In the genomic region with DNA sequence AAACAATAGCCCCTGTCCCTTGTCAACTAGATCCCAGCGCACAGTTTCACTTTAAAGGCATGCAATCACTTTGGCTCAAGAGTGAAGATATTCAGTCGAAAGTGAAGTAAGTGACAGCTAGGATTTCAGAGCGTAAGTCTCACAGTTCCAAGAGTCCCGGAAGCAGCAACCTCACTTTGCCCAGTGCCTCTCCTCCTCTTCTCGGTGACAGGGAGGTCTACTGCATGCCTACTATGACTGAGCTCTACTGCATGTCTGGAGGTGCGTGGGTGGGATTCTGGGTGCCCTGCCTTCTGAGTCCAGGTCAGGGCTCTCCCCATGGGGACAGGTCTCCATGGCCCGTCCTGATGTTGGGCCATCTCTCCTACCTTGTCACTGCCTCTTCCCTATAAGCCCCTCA, we compare ENCODE assay signal across 14 cellular contexts. TPM values are rescaled to one million over a fixed set of nuclear protein-coding genes. Genes with fewer than 3 reads are reported as not detected.
DNase-seq lines count a peak whose midpoint lies in the region; ATAC-seq and TF ChIP-seq lines count a peak whose summit lies in the region.
"Had no signal": no experiment of that assay in that cellular context is flagged by ENCODE, and none has a peak within 500 bp of the region (broad histone marks: within the 10 kb centered on the region; RNA-seq: fewer than 3 reads in every experiment).

No MANE protein-coding gene starts in this region.

- 35 to 57% (median 44%) methylated on average over 7 of the region's 7 CpGs for WGBS in psoas muscle, 3 donors

- CTCF ChIA-PET in CD4-positive, alpha-beta memory T cell (lab: Charles Lee; ENCODE audit: partially characterized antibody) = interaction anchor here (1.0 to 3.9 kb wide), 13 partner anchors 9 to 117 kb away, joined by 3 to 21 read pairs (median 5); a partner anchor contains a TSS

- H3K36me3 Mint-ChIP-seq in CD4-positive, alpha-beta memory T cell = peaks cover 4 to 33% of the 10 kb centered on the region in 2 donors
- H3K36me3 Mint-ChIP-seq in T-helper 2 cell treated with Interferon-gamma antibody and Interleukin-4, amounts not matched to agents 5 μg/mL and 100 μg/mL, for 36 hours (ENCODE audit: low read depth) = peaks cover 39% of the 10 kb centered on the region
- H3K36me3 Mint-ChIP-seq in activated naive CD4-positive, alpha-beta T cell treated with anti-CD3 and anti-CD28 coated beads, Interleukin-2, amount 50 U/mL, for 24 hours = peaks cover 9% of the 10 kb centered on the region
- H3K36me3 Mint-ChIP-seq: brain had no signal

- in situ Hi-C loops in GM13977 (cut with MboI; ENCODE audit: low pct_unique_long_range_greater_than_20kb, low sequenced_read_pairs, unreplicated experiment) = no loop called here

- no peaks in the 10 kb centered on the region for H3K9me3 Mint-ChIP-seq in CD4-positive, alpha-beta memory T cell
- no peaks in the 10 kb centered on the region for H3K9me3 Mint-ChIP-seq in T-helper 2 cell treated with Interferon-gamma antibody and Interleukin-4, amounts not matched to agents 5 μg/mL and 100 μg/mL, for 36 hours
- H3K9me3 Mint-ChIP-seq in activated naive CD4-positive, alpha-beta T cell treated with anti-CD3 and anti-CD28 coated beads, Interleukin-2, amount 50 U/mL, for 24 hours = no peaks in the 10 kb centered on the region
- H3K9me3 Mint-ChIP-seq: brain had no signal

- intact Hi-C loops in CD4-positive, alpha-beta memory T cell (cut with micrococcal nuclease) = loop anchor here (1.0 to 2.0 kb wide), 3 partner anchors 8 to 46 kb away; no protein-coding TSS in a partner anchor
- intact Hi-C loops in psoas muscle (cut with DNase I) = loop anchor here in 1 of 2 donors (5.0 kb wide), 1 partner anchor 36 kb away; no protein-coding TSS in a partner anchor

- H3K36me3 ChIP-seq in CD4-positive, alpha-beta memory T cell (ENCODE audit: insufficient read depth, low read length) = peaks cover 11% of the 10 kb centered on the region
- no peaks in the 10 kb centered on the region for H3K36me3 ChIP-seq in psoas muscle (ENCODE audit: insufficient read depth in 1 of 2, low read depth in 1 of 2)

- peaks cover 79 to 94% (median 88%) of the 10 kb centered on the region in 4 donors for H3K4me1 Mint-ChIP-seq in CD4-positive, alpha-beta memory T cell
- H3K4me1 Mint-ChIP-seq in T-helper 2 cell treated with Interferon-gamma antibody and Interleukin-4, amounts not matched to agents 5 μg/mL and 100 μg/mL, for 36 hours (ENCODE audit: low read depth) = peaks cover 79% of the 10 kb centered on the region
- peaks cover 90% of the 10 kb centered on the region for H3K4me1 Mint-ChIP-seq in activated naive CD4-positive, alpha-beta T cell treated with anti-CD3 and anti-CD28 coated beads, Interleukin-2, amount 50 U/mL, for 24 hours

- no peaks in the 10 kb centered on the region for H3K9me3 ChIP-seq in CD4-positive, alpha-beta memory T cell (ENCODE audit: control insufficient read depth in 1 of 2, low read length in 2 of 2)
- H3K9me3 ChIP-seq in psoas muscle = no peaks in the 10 kb centered on the region

- POLR2A ChIA-PET in CD4-positive, alpha-beta memory T cell (lab: Charles Lee; ENCODE audit: partially characterized antibody) = interaction anchor here (0.8 to 14.0 kb wide), 18 partner anchors 8 to 89 kb away, joined by 3 to 136 read pairs (median 5); a partner anchor contains a TSS

- H3K4me3 ChIP-seq in CD4-positive, alpha-beta memory T cell (ENCODE audit: low read length in 2 of 2) = peak overlapping the region in 1 of 2 donors; percentile 21
- H3K4me3 ChIP-seq in psoas muscle = peak overlapping the region; percentile 28
- H3K4me3 ChIP-seq: SK-N-MC had no signal

- H3K4me3 Mint-ChIP-seq in CD4-positive, alpha-beta memory T cell = peak overlapping the region; percentile 68 to 90 (median 79)
- peak overlapping the region; percentile 78 for H3K4me3 Mint-ChIP-seq in T-helper 2 cell treated with Interferon-gamma antibody and Interleukin-4, amounts not matched to agents 5 μg/mL and 100 μg/mL, for 36 hours
- H3K4me3 Mint-ChIP-seq in activated naive CD4-positive, alpha-beta T cell treated with anti-CD3 and anti-CD28 coated beads, Interleukin-2, amount 50 U/mL, for 24 hours = peak overlapping the region; percentile 83
- H3K4me3 Mint-ChIP-seq: brain had no signal

- H3K27ac Mint-ChIP-seq in CD4-positive, alpha-beta memory T cell = peak overlapping the region; percentile 85 to 94 (median 90)
- H3K27ac Mint-ChIP-seq in T-helper 2 cell treated with Interferon-gamma antibody and Interleukin-4, amounts not matched to agents 5 μg/mL and 100 μg/mL, for 36 hours = peak overlapping the region; percentile 77
- H3K27ac Mint-ChIP-seq in activated naive CD4-positive, alpha-beta T cell treated with anti-CD3 and anti-CD28 coated beads, Interleukin-2, amount 50 U/mL, for 24 hours = peak overlapping the region; percentile 94
- H3K27ac Mint-ChIP-seq: brain had no signal

- H3K27me3 ChIP-seq in CD4-positive, alpha-beta memory T cell (ENCODE audit: insufficient read depth, low read length) = no peaks in the 10 kb centered on the region
- no peaks in the 10 kb centered on the region for H3K27me3 ChIP-seq in psoas muscle (ENCODE audit: insufficient read depth in 3 of 3, low read length in 2 of 3)

- peak in 2 of 5 donors; percentile 35 to 62 for DNase-seq in CD4-positive, alpha-beta memory T cell
- DNase-seq in T-helper 2 cell treated with Interferon-gamma antibody and Interleukin-4, amounts not matched to agents 5 μg/mL and 100 μg/mL, for 36 hours (ENCODE audit: low spot score) = peak; percentile 78
- DNase-seq in psoas muscle (no peak), GM13977 (ENCODE audit: low spot score) (no peak), SHP77 (lab: John Stamatoyannopoulos, UW) (no peak)
- DNase-seq in effector CD4-positive, alpha-beta T cell = no peak
- DNase-seq: AML-193, head of caudate nucleus, left colon, NCI-H1417 had no signal

- ATAC-seq in psoas muscle = peak; percentile 57 to 81 (median 72)
- ATAC-seq in HG03196 (IDR thresholded peaks at IDR 0.05; ENCODE audit: unreplicated experiment) = no peak
- ATAC-seq: left colon had no signal

- H3K4me1 ChIP-seq in CD4-positive, alpha-beta memory T cell (ENCODE audit: insufficient read depth, low read length) = peaks cover 98% of the 10 kb centered on the region
- peaks cover 49% of the 10 kb centered on the region for H3K4me1 ChIP-seq in psoas muscle

- H3K27me3 Mint-ChIP-seq in CD4-positive, alpha-beta memory T cell = no peaks in the 10 kb centered on the region
- no peaks in the 10 kb centered on the region for H3K27me3 Mint-ChIP-seq in T-helper 2 cell treated with Interferon-gamma antibody and Interleukin-4, amounts not matched to agents 5 μg/mL and 100 μg/mL, for 36 hours (ENCODE audit: low read depth)
- H3K27me3 Mint-ChIP-seq in activated naive CD4-positive, alpha-beta T cell treated with anti-CD3 and anti-CD28 coated beads, Interleukin-2, amount 50 U/mL, for 24 hours = no peaks in the 10 kb centered on the region

- TF ChIP-seq CTCF in psoas muscle (IDR thresholded peaks at IDR 0.05) = no peak
- no peak for TF ChIP-seq CTCF in GM13977 (IDR thresholded peaks at IDR 0.05; ENCODE audit: extremely low read depth, insufficient read depth, missing control alignments)

- H3K27ac ChIP-seq in CD4-positive, alpha-beta memory T cell (ENCODE audit: low read depth, low read length) = peak overlapping the region; percentile 56
- peak overlapping the region; percentile 58 for H3K27ac ChIP-seq in psoas muscle
- H3K27ac ChIP-seq: SK-N-MC had no signal

RNA-seq across cellular contexts. Expression of a gene that starts 17.0 kb away (rescaled TPM):
- 10 to 100 TPM; 70.5 to 71.5 TPM for total RNA-seq in CD4-positive, alpha-beta memory T cell
- 10 to 100 TPM; 45.0 to 77.1 TPM for polyA plus RNA-seq in CD4-positive, alpha-beta memory T cell
- total RNA-seq in psoas muscle = 10 to 100 TPM; 17.9 to 76.3 (median 65.6) TPM
- 10 to 100 TPM in 2 of 3 donors, 1 to 10 TPM in 1; 6.6 to 33.8 (median 23.9) TPM for polyA plus RNA-seq in psoas muscle
